In the genomic region with DNA sequence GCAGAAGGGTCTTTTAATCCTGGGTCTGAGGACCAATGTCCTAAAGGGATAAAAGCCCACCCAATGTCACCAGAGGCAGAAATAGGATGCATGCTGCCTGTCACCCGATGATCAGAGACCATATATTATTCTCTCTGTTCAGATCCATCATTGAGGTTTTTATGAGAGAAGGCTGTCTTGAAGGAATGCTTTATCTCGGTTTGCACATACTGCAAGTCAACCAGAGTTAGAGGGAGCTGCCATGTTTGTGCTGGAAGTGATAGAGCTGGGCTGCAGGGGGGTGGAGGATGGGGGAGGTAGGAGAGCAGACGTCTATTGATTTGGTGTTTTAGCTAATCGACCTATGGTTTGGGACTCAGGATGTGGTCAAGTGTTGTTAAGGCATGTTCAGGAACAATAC, we compare ENCODE assay signal across 33 cellular contexts.
"Had no signal": no experiment of that assay in that cellular context is flagged by ENCODE, and none has a peak within 500 bp of the region (broad histone marks: within the 10 kb centered on the region; RNA-seq: fewer than 3 reads in every experiment).

No MANE protein-coding gene starts in this region.

- H3K36me3 Mint-ChIP-seq: immature natural killer cell; mesothelial cell of epicardium; naive B cell; natural killer cell; stimulated activated memory B cell treated with anti-CD40 and anti-IgM and Interleukin-4, amounts not matched to agents 10 μg/mL and 1 μg/mL and 100 μg/mL, for 72 hours had no signal

- H3K4me1 Mint-ChIP-seq: immature natural killer cell; naive B cell; natural killer cell; nephron progenitor cell; stimulated activated memory B cell treated with anti-CD40 and anti-IgM and Interleukin-4, amounts not matched to agents 10 μg/mL and 1 μg/mL and 100 μg/mL, for 72 hours; stimulated activated naive CD8-positive, alpha-beta T cell treated with anti-CD3 and anti-CD28 coated beads, Interleukin-15, amount 100 ng/mL, for 72 hours had no signal

- H3K9me3 Mint-ChIP-seq: immature natural killer cell; mesothelial cell of epicardium; naive B cell; natural killer cell; nephron progenitor cell; stimulated activated memory B cell treated with anti-CD40 and anti-IgM and Interleukin-4, amounts not matched to agents 10 μg/mL and 1 μg/mL and 100 μg/mL, for 72 hours; stimulated activated naive CD8-positive, alpha-beta T cell treated with anti-CD3 and anti-CD28 coated beads, Interleukin-15, amount 100 ng/mL, for 72 hours had no signal

- H3K4me3 ChIP-seq: left lung, lower lobe of right lung, pancreas, prostate gland, skin epidermis, testis, thyroid gland, transverse colon, upper lobe of right lung had no signal

- H3K27ac ChIP-seq: left lung, lower lobe of right lung, pancreas, prostate gland, skin epidermis, testis, thyroid gland, transverse colon, upper lobe of right lung had no signal

- H3K9me3 ChIP-seq: left lung, lower lobe of right lung, pancreas, prostate gland, testis, thyroid gland, transverse colon, upper lobe of right lung had no signal

- ATAC-seq: left colon; left lung; lower lobe of right lung; natural killer cell; pancreas; right cardiac atrium; sciatic nerve; stimulated activated memory B cell treated with anti-CD40 and anti-IgM and Interleukin-4, amounts not matched to agents 10 μg/mL and 1 μg/mL and 100 μg/mL, for 72 hours; stimulated activated naive CD8-positive, alpha-beta T cell treated with anti-CD3 and anti-CD28 coated beads, Interleukin-15, amount 100 ng/mL, for 72 hours; upper lobe of right lung had no signal

- DNase-seq: hypothalamus; immature natural killer cell; kidney; left colon; left lung; lower lobe of right lung; mesendoderm; naive B cell; natural killer cell; nephron progenitor cell; nucleus accumbens; pancreas; posterior cingulate gyrus; retina; right cardiac atrium; stimulated activated CD4-positive, alpha-beta T cell treated with anti-CD3 and anti-CD28 coated beads, Interleukin-12 subunit alpha, Interleukin-12 subunit beta, amount 100 ng/mL, for 4 hours; stimulated activated CD4-positive, alpha-beta T cell treated with anti-CD3 and anti-CD28 coated beads, Interleukin-15, amount 100 ng/mL, for 24 hours; stimulated activated CD4-positive, alpha-beta T cell treated with anti-CD3 and anti-CD28 coated beads, Interleukin-4, amount 100 ng/mL, for 4 hours; stimulated activated CD8-positive, alpha-beta memory T cell treated with anti-CD3 and anti-CD28 coated beads, Interleukin-4, amount 100 ng/mL, for 48 hours; stimulated activated naive CD4-positive, alpha-beta T cell treated with Interleukin-2 at 50 U/mL for 16 hours; stimulated activated naive CD8-positive, alpha-beta T cell treated with anti-CD3 and anti-CD28 coated beads, Interleukin-15, amount 100 ng/mL, for 72 hours; substantia nigra; testis; thyroid gland; transverse colon; upper lobe of right lung had no signal

- H3K4me3 Mint-ChIP-seq: immature natural killer cell; mesothelial cell of epicardium; naive B cell; natural killer cell; nephron progenitor cell; stimulated activated memory B cell treated with anti-CD40 and anti-IgM and Interleukin-4, amounts not matched to agents 10 μg/mL and 1 μg/mL and 100 μg/mL, for 72 hours; stimulated activated naive CD8-positive, alpha-beta T cell treated with anti-CD3 and anti-CD28 coated beads, Interleukin-15, amount 100 ng/mL, for 72 hours had no signal

- H3K4me1 ChIP-seq: left lung, lower lobe of right lung, prostate gland, testis, thyroid gland, transverse colon, upper lobe of right lung had no signal

- H3K27ac Mint-ChIP-seq: immature natural killer cell; mesothelial cell of epicardium; naive B cell; natural killer cell; nephron progenitor cell; stimulated activated memory B cell treated with anti-CD40 and anti-IgM and Interleukin-4, amounts not matched to agents 10 μg/mL and 1 μg/mL and 100 μg/mL, for 72 hours; stimulated activated naive CD8-positive, alpha-beta T cell treated with anti-CD3 and anti-CD28 coated beads, Interleukin-15, amount 100 ng/mL, for 72 hours had no signal

- FAIRE-seq: islet of Langerhans, kidney, pancreas, urothelium cell line had no signal

- H3K27me3 ChIP-seq: left lung, pancreas, testis, thyroid gland, transverse colon, upper lobe of right lung had no signal

- H3K36me3 ChIP-seq: left lung, lower lobe of right lung, pancreas, prostate gland, thyroid gland, transverse colon, upper lobe of right lung had no signal
